1 cellular context compared by ENCODE assay signal in the genomic region with DNA sequence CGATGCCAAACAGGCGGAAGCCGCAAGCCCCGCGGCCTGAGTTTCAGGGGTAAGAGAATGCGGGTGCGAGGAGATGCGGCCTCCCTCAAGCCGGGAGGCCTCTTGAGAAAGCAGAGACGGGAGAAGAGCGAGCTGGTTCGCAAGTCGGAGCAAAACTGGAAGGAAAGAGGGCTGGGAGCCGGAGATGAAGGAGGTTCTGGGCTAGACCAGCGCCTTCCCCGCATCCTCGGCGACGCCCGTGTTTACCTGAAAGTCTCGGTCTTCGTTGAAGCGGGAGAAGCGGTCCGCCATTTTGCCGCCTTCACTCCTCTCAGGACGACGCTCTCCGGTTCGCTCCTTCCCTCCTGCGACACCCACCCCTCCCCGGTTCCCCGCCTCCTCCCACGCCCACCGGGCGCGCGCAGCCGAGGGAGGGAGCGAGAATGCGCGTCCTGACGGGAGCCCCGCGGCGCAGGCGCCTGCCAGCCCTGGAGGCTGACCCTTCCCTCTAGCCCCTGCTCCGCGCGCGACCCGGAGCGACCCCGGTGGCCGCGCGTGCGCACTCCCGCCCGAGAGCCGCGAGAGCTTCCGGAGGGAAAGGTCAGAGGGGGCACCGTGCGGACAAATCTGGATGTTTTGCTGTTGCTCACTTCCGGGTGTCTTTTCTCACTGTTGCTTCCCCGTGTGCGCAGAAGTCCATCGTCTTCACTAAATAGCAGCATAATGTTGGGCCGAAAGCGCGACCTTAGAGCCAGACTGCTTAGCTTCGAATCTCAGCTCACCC.
TF ChIP-seq lines count a peak whose summit lies in the region.

Gene GPATCH8, minus strand, starts transcription at position 327 of the 763 bp plus-strand sequence. Its CDS starts 36 bp downstream, at position 291.

TF ChIP-seq in IMR-90, 13 proteins besides CTCF, POLR2A, EP300 and RAD21 (continued from another document):
- TF ChIP-seq SMC3 (IDR thresholded peaks at IDR 0.05; ENCODE audit: low read depth, low read length) (no peak), RCOR1 (IDR thresholded peaks at IDR 0.05; ENCODE audit: insufficient replicate concordance, low read length) (no peak), CEBPB (IDR thresholded peaks at IDR 0.05; ENCODE audit: low read depth, low read length) (0 out of 2 replicates have a peak, but pooled peaks have one; percentile 0), BHLHE40 (IDR thresholded peaks at IDR 0.05; ENCODE audit: low read depth, low read length) (peak; percentile 8; the same call in 1 of the 2 replicates), MXI1 (IDR thresholded peaks at IDR 0.05; ENCODE audit: borderline replicate concordance, low read depth, low read length) (peak; percentile 10; the same call in 1 of the 2 replicates), RFX5 (IDR thresholded peaks at IDR 0.05; ENCODE audit: low read depth, low read length) (no peak), MAFK (IDR thresholded peaks at IDR 0.05; ENCODE audit: low read depth, low read length) (no peak)
- TF ChIP-seq, protein P1, sequence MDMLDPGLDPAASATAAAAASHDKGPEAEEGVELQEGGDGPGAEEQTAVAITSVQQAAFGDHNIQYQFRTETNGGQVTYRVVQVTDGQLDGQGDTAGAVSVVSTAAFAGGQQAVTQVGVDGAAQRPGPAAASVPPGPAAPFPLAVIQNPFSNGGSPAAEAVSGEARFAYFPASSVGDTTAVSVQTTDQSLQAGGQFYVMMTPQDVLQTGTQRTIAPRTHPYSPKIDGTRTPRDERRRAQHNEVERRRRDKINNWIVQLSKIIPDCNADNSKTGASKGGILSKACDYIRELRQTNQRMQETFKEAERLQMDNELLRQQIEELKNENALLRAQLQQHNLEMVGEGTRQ (IDR thresholded peaks at IDR 0.05; ENCODE audit: low read depth, low read length): no peak
TF ChIP-seq in IMR-90: peak in this region for 4.
